In the genomic region with DNA sequence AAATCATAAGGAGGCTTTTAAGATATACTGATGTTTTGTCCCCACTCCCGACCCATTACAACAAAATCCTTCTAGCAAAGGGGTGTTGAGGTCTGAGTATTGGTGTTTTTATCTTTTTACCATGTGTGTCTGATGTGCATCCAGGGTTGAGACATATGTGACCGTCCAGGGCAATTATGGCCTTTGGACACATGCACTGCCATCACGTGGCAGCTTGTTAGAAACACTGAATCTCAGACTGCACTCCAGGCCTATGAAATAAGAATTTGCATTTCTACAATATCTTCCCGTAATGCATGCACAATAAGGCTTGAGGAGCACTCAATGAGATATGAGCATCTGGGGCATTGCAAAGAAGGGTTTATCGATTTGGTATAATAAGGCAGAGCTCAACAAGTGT, we compare ENCODE assay signal across 23 cellular contexts.
DNase-seq lines count a peak whose midpoint lies in the region; ATAC-seq and TF ChIP-seq lines count a peak whose summit lies in the region.
"Had no signal": no experiment of that assay in that cellular context is flagged by ENCODE, and none has a peak within 500 bp of the region (broad histone marks: within the 10 kb centered on the region; RNA-seq: fewer than 3 reads in every experiment).

No MANE protein-coding gene starts in this region.

- H3K9me2 ChIP-seq in SU-DHL-6 (replicated peaks; ENCODE audit: insufficient read depth, low read length) = no peaks in the 10 kb centered on the region

- ATAC-seq in GM18868 (IDR thresholded peaks at IDR 0.05; ENCODE audit: unreplicated experiment) = peak; percentile 36
- no peak for ATAC-seq in activated naive CD8-positive, alpha-beta T cell treated with anti-CD3 and anti-CD28 coated beads, Interleukin-2, amount 50 U/mL, for 24 hours
- ATAC-seq: activated CD8-positive, alpha-beta T cell treated with anti-CD3 and anti-CD28 coated beads, Interleukin-2, amount 10 ng/mL, durations not matched to agents 7 days and 5 days; activated T-cell treated with anti-CD3 and anti-CD28 coated beads, Interleukin-2, amount 50 U/mL, for 4 hours; esophagus mucosa; gastrocnemius medialis had no signal

- no peaks in the 10 kb centered on the region for H3K4me1 Mint-ChIP-seq in activated naive CD8-positive, alpha-beta T cell treated with anti-CD3 and anti-CD28 coated beads, Interleukin-2, amount 50 U/mL, for 24 hours
- H3K4me1 Mint-ChIP-seq: activated naive CD4-positive, alpha-beta T cell treated with anti-CD3 and anti-CD28 coated beads, Interleukin-2, amount 10 ng/mL, durations not matched to agents 7 days and 5 days; central memory CD8-positive, alpha-beta T cell; naive B cell had no signal

- H3K4me3 ChIP-seq in SU-DHL-6 (ENCODE audit: insufficient read depth, low read length, poor library complexity, severe bottlenecking) = no peak overlapping the region
- H3K4me3 ChIP-seq: gastrocnemius medialis, thyroid gland had no signal

- H3K27me3 ChIP-seq in SU-DHL-6 (ENCODE audit: low read length) = no peaks in the 10 kb centered on the region
- H3K27me3 ChIP-seq: gastrocnemius medialis, thyroid gland had no signal

- H3F3A ChIP-seq in SU-DHL-6 (ENCODE audit: insufficient read depth) = no peaks in the 10 kb centered on the region; the same call in 1 of the 2 replicates

- no peaks in the 10 kb centered on the region for H3K27me3 Mint-ChIP-seq in activated naive CD8-positive, alpha-beta T cell treated with anti-CD3 and anti-CD28 coated beads, Interleukin-2, amount 50 U/mL, for 24 hours
- H3K27me3 Mint-ChIP-seq: activated naive CD4-positive, alpha-beta T cell treated with anti-CD3 and anti-CD28 coated beads, Interleukin-2, amount 10 ng/mL, durations not matched to agents 7 days and 5 days; central memory CD8-positive, alpha-beta T cell; memory B cell; naive B cell had no signal

- H3K9ac ChIP-seq in SU-DHL-6 (ENCODE audit: low read length) = no peak overlapping the region

- no peak overlapping the region for H3K27ac Mint-ChIP-seq in activated naive CD8-positive, alpha-beta T cell treated with anti-CD3 and anti-CD28 coated beads, Interleukin-2, amount 50 U/mL, for 24 hours
- H3K27ac Mint-ChIP-seq: activated CD8-positive, alpha-beta T cell treated with anti-CD3 and anti-CD28 coated beads, Interleukin-2, amount 10 ng/mL, durations not matched to agents 7 days and 5 days; activated naive CD4-positive, alpha-beta T cell treated with anti-CD3 and anti-CD28 coated beads, Interleukin-2, amount 10 ng/mL, durations not matched to agents 7 days and 5 days; memory B cell; naive B cell; T-helper 2 cell treated with Interferon-gamma antibody and Interleukin-4, amounts not matched to agents 5 μg/mL and 100 μg/mL, for 36 hours had no signal

- no peaks in the 10 kb centered on the region for H3K9me3 ChIP-seq in SU-DHL-6 (ENCODE audit: insufficient read depth, low read length)
- H3K9me3 ChIP-seq: gastrocnemius medialis, thyroid gland had no signal

- H3K79me2 ChIP-seq in SU-DHL-6 (ENCODE audit: insufficient read depth, low read length) = no peaks in the 10 kb centered on the region

- H2AFZ ChIP-seq in SU-DHL-6 (ENCODE audit: low read depth, low read length, severe bottlenecking) = peak overlapping the region; percentile 13

- H3K9me3 Mint-ChIP-seq in activated naive CD8-positive, alpha-beta T cell treated with anti-CD3 and anti-CD28 coated beads, Interleukin-2, amount 50 U/mL, for 24 hours = no peaks in the 10 kb centered on the region
- H3K9me3 Mint-ChIP-seq: activated naive CD4-positive, alpha-beta T cell treated with anti-CD3 and anti-CD28 coated beads, Interleukin-2, amount 10 ng/mL, durations not matched to agents 7 days and 5 days; activated T-cell treated with anti-CD3 and anti-CD28 coated beads, Interleukin-2, amount 50 U/mL, for 4 hours; memory B cell; T-helper 2 cell treated with Interferon-gamma antibody and Interleukin-4, amounts not matched to agents 5 μg/mL and 100 μg/mL, for 36 hours had no signal

- no peaks in the 10 kb centered on the region for H4K20me1 ChIP-seq in SU-DHL-6 (ENCODE audit: low read depth, low read length)

- no peaks in the 10 kb centered on the region for H3K36me3 Mint-ChIP-seq in activated naive CD8-positive, alpha-beta T cell treated with anti-CD3 and anti-CD28 coated beads, Interleukin-2, amount 50 U/mL, for 24 hours (ENCODE audit: low read depth)
- H3K36me3 Mint-ChIP-seq: activated naive CD4-positive, alpha-beta T cell treated with anti-CD3 and anti-CD28 coated beads, Interleukin-2, amount 10 ng/mL, durations not matched to agents 7 days and 5 days; memory B cell; naive B cell had no signal

- no peaks in the 10 kb centered on the region for H3K36me3 ChIP-seq in SU-DHL-6 (ENCODE audit: low read length)
- H3K36me3 ChIP-seq: gastrocnemius medialis, thyroid gland had no signal

- H3K4me3 Mint-ChIP-seq in activated naive CD8-positive, alpha-beta T cell treated with anti-CD3 and anti-CD28 coated beads, Interleukin-2, amount 50 U/mL, for 24 hours = no peak overlapping the region
- H3K4me3 Mint-ChIP-seq: activated CD8-positive, alpha-beta T cell treated with anti-CD3 and anti-CD28 coated beads, Interleukin-2, amount 10 ng/mL, durations not matched to agents 7 days and 5 days; activated naive CD4-positive, alpha-beta T cell treated with anti-CD3 and anti-CD28 coated beads, Interleukin-2, amount 10 ng/mL, durations not matched to agents 7 days and 5 days; activated T-cell treated with anti-CD3 and anti-CD28 coated beads, Interleukin-2, amount 50 U/mL, for 4 hours; central memory CD8-positive, alpha-beta T cell; memory B cell; naive B cell; T-helper 2 cell treated with Interferon-gamma antibody and Interleukin-4, amounts not matched to agents 5 μg/mL and 100 μg/mL, for 36 hours had no signal

- no peak overlapping the region for H3K4me2 ChIP-seq in SU-DHL-6 (ENCODE audit: low read depth, low read length, poor library complexity, severe bottlenecking)

- no peak overlapping the region for H3K27ac ChIP-seq in SU-DHL-6 (ENCODE audit: low read depth, low read length)
- H3K27ac ChIP-seq: gastrocnemius medialis, thyroid gland had no signal

- TF ChIP-seq CTCF in SU-DHL-6 (IDR thresholded peaks at IDR 0.05; ENCODE audit: insufficient read depth, low read length, poor library complexity, severe bottlenecking) = no peak

- DNase-seq in DMS53 treated with DMSO at 0.1 percent for 48 hours (lab: John Stamatoyannopoulos, UW; ENCODE audit: unreplicated experiment) = peak; percentile 51
- DNase-seq in NAMALWA (ENCODE audit: low spot score) = peak; percentile 13
- DNase-seq in NCI-H446 (lab: John Stamatoyannopoulos, UW) = no peak
- no peak for DNase-seq in GM19238 (ENCODE audit: insufficient read length, low spot score)
- DNase-seq in SW 1271 (lab: John Stamatoyannopoulos, UW) = no peak
- DNase-seq in activated naive CD8-positive, alpha-beta T cell treated with anti-CD3 and anti-CD28 coated beads, Interleukin-2, amount 50 U/mL, for 24 hours = no peak
- DNase-seq: activated CD8-positive, alpha-beta T cell treated with anti-CD3 and anti-CD28 coated beads, Interleukin-2, amount 10 ng/mL, durations not matched to agents 7 days and 5 days; activated naive CD4-positive, alpha-beta T cell treated with anti-CD3 and anti-CD28 coated beads, Interleukin-2, amount 10 ng/mL, durations not matched to agents 7 days and 5 days; activated T-cell treated with anti-CD3 and anti-CD28 coated beads, Interleukin-2, amount 50 U/mL, for 4 hours; aorta; effector CD4-positive, alpha-beta T cell; gastrocnemius medialis; naive B cell; NCI-H2171 treated with DMSO at 0.1 percent for 48 hours; SHP77 treated with DMSO at 0.1 percent for 48 hours; stimulated activated naive CD4-positive, alpha-beta T cell treated with Interleukin-2 at 50 U/mL for 16 hours; thyroid gland had no signal

Comparison
In these comparisons a context has a peak if more than half of its experiments do, and no peak if none do; other contexts are left out.
1. DNase-seq: peak in DMS53 treated with DMSO at 0.1 percent for 48 hours (single experiment) and NAMALWA (single experiment); none in NCI-H446 (0 of 2), GM19238 (single experiment), SW 1271 (0 of 2) and activated naive CD8-positive, alpha-beta T cell treated with anti-CD3 and anti-CD28 coated beads, Interleukin-2, amount 50 U/mL, for 24 hours (single experiment).